In genomic region chr14:68143341-68143807, GRCh38 we compare ENCODE assay signal across 9 cellular contexts.
A peak's percentile ranks its signal among the peaks of the same experiment; 100 is the strongest.
DNase-seq lines count a peak whose midpoint lies in the region; ATAC-seq, FAIRE-seq and TF ChIP-seq lines count a peak whose summit lies in the region.
"Had no signal": no experiment of that assay in that cellular context is flagged by ENCODE, and none has a peak within 500 bp of the region (broad histone marks: within the 10 kb centered on the region; RNA-seq: fewer than 3 reads in every experiment).

No MANE protein-coding gene starts in this region.

- H3K79me1 ChIP-seq in mesendoderm (ENCODE audit: low read length): no peaks in the 10 kb centered on the region

- H2BK120ac ChIP-seq in mesendoderm (ENCODE audit: low read depth, low read length): no peak overlapping the region

- H3K27me3 Mint-ChIP-seq in activated naive CD4-positive, alpha-beta T cell treated with anti-CD3 and anti-CD28 coated beads for 36 hours (ENCODE audit: low read depth): no peaks in the 10 kb centered on the region

- no peaks in the 10 kb centered on the region for H3K36me3 ChIP-seq in mesendoderm (ENCODE audit: control insufficient read depth, insufficient read depth, low read length)

- CTCF ChIA-PET in activated naive CD4-positive, alpha-beta T cell treated with anti-CD3 and anti-CD28 coated beads for 36 hours (lab: Charles Lee): interaction anchor here (0.7 kb wide), 1 partner anchor 799 kb away, joined by 3 read pairs; no protein-coding TSS in a partner anchor

- H3K4me1 ChIP-seq in mesendoderm (ENCODE audit: control insufficient read depth, low read depth, low read length): no peaks in the 10 kb centered on the region

- no peak overlapping the region for H4K5ac ChIP-seq in mesendoderm (ENCODE audit: low read length)

- no peak overlapping the region for H3K4me3 ChIP-seq in coronary artery
- no peak overlapping the region for H3K4me3 ChIP-seq in mesendoderm (ENCODE audit: low read length)

- no peak overlapping the region for H3K23ac ChIP-seq in mesendoderm (ENCODE audit: low read length)

- peaks cover 4% of the 10 kb centered on the region for H3K9me3 Mint-ChIP-seq in activated naive CD4-positive, alpha-beta T cell treated with anti-CD3 and anti-CD28 coated beads for 36 hours

- no peak overlapping the region for H3K4me2 ChIP-seq in mesendoderm (ENCODE audit: low read length)

- H3K56ac ChIP-seq in mesendoderm (ENCODE audit: low read length): no peak overlapping the region

- intact Hi-C loops in activated naive CD4-positive, alpha-beta T cell treated with anti-CD3 and anti-CD28 coated beads for 36 hours (cut with micrococcal nuclease): no loop called here

- ATAC-seq in HG03175 (IDR thresholded peaks at IDR 0.05; ENCODE audit: unreplicated experiment): no peak

- no peak overlapping the region for H2BK15ac ChIP-seq in mesendoderm (replicated peaks; ENCODE audit: low read depth)

- peak overlapping the region; percentile 52 for H2AK5ac ChIP-seq in mesendoderm (ENCODE audit: low read length)

- peak; percentile 85 to 96 for DNase-seq in NCI-H446 (lab: John Stamatoyannopoulos, UW)
- peak; percentile 80 for DNase-seq in coronary artery (ENCODE audit: low spot score)
- no peak for DNase-seq in mesendoderm
- no peak for DNase-seq in urothelium cell line (ENCODE audit: low spot score)
- no peak for DNase-seq in NCI-H2227 treated with DMSO at 0.1 percent for 48 hours (lab: John Stamatoyannopoulos, UW)
- no peak for DNase-seq in activated naive CD4-positive, alpha-beta T cell treated with anti-CD3 and anti-CD28 coated beads for 36 hours
- DNase-seq: stimulated activated naive CD4-positive, alpha-beta T cell; T-helper 2 cell had no signal

- TF ChIP-seq CTCF in coronary artery (IDR thresholded peaks at IDR 0.05): no peak

- H3K9ac ChIP-seq in mesendoderm (ENCODE audit: low read length): no peak overlapping the region

- H3K4me1 Mint-ChIP-seq in activated naive CD4-positive, alpha-beta T cell treated with anti-CD3 and anti-CD28 coated beads for 36 hours (ENCODE audit: low read depth): peaks cover 10% of the 10 kb centered on the region

- H3K36me3 Mint-ChIP-seq in activated naive CD4-positive, alpha-beta T cell treated with anti-CD3 and anti-CD28 coated beads for 36 hours (ENCODE audit: low read depth): peaks cover 2% of the 10 kb centered on the region

- H3K4me3 Mint-ChIP-seq in activated naive CD4-positive, alpha-beta T cell treated with anti-CD3 and anti-CD28 coated beads for 36 hours: no peak overlapping the region

- no peak overlapping the region for H2BK5ac ChIP-seq in mesendoderm (ENCODE audit: low read length)

- H3K4ac ChIP-seq in mesendoderm (ENCODE audit: low read depth, low read length): no peak overlapping the region

- no CpG with 5 or more reads among the region's 3 CpGs for WGBS in mesendoderm (ENCODE audit: extremely low coverage, insufficient coverage, low lambda C conversion rate)

- no peak overlapping the region for H4K8ac ChIP-seq in mesendoderm (ENCODE audit: low read depth, low read length)

- H3K79me2 ChIP-seq in mesendoderm (ENCODE audit: control insufficient read depth, insufficient read depth, low read length): no peaks in the 10 kb centered on the region

- H3K27me3 ChIP-seq in mesendoderm (ENCODE audit: insufficient read depth, low read length, poor library complexity): no peaks in the 10 kb centered on the region

- peak overlapping the region; percentile 43 to 83 for H3K27ac ChIP-seq in coronary artery
- H3K27ac ChIP-seq in mesendoderm (ENCODE audit: low read depth, low read length): no peak overlapping the region

- no peak overlapping the region for H3K27ac Mint-ChIP-seq in activated naive CD4-positive, alpha-beta T cell treated with anti-CD3 and anti-CD28 coated beads for 36 hours

- no peak overlapping the region for H3K18ac ChIP-seq in mesendoderm (ENCODE audit: low read length)

- FAIRE-seq in urothelium cell line (lab: Jason Lieb, UNC): peak; percentile 83

Comparison
In these comparisons a context has a peak if more than half of its experiments do, and no peak if none do; other contexts are left out.
1. DNase-seq: peak in NCI-H446 (2 of 2) and coronary artery (single experiment); none in mesendoderm (single experiment), urothelium cell line (single experiment), NCI-H2227 treated with DMSO at 0.1 percent for 48 hours (single experiment) and activated naive CD4-positive, alpha-beta T cell treated with anti-CD3 and anti-CD28 coated beads for 36 hours (single experiment).